19 cellular contexts compared by ENCODE assay signal in genomic region chr2:37457401-37457901, GRCh38.
DNase-seq lines count a peak whose midpoint lies in the region; ATAC-seq, FAIRE-seq and TF ChIP-seq lines count a peak whose summit lies in the region.
"Had no signal": no experiment of that assay in that cellular context is flagged by ENCODE, and none has a peak within 500 bp of the region (broad histone marks: within the 10 kb centered on the region; RNA-seq: fewer than 3 reads in every experiment).

No MANE protein-coding gene starts in this region.

- no TSS peak for BruUV-seq in GM12878 (replicated peaks; lab: Mats Ljungman, UMichigan)

- no peak for TF ChIP-seq POLR2A in A549 (IDR thresholded peaks at IDR 0.05; ENCODE audit: low read length)
- no peak for TF ChIP-seq POLR2A in GM12878 (IDR thresholded peaks at IDR 0.05; ENCODE audit: low read depth, low read length)

- no peak overlapping the region for H3K9ac ChIP-seq in GM12878 (ENCODE audit: control insufficient read depth, insufficient read depth, low read length)

- H3K27me3 ChIP-seq in GM12878 (replicated peaks in 1 of 2; ENCODE audit: control insufficient read depth in 2 of 2, insufficient read depth in 2 of 2, low read length in 1 of 2) (no peaks in the 10 kb centered on the region), SJCRH30 (no peaks in the 10 kb centered on the region)

- H3K27ac ChIP-seq in A549 = no peak overlapping the region
- no peak overlapping the region for H3K27ac ChIP-seq in GM12878 (ENCODE audit: control insufficient read depth, insufficient read depth)
- H3K27ac ChIP-seq in SJCRH30 = no peak overlapping the region
- H3K27ac ChIP-seq: prostate gland had no signal

- TF ChIP-seq EP300 in A549 (IDR thresholded peaks at IDR 0.05) (no peak), GM12878 (IDR thresholded peaks at IDR 0.05; ENCODE audit: borderline replicate concordance in 1 of 2, control insufficient read depth in 1 of 2, low read depth in 2 of 2, low read length in 2 of 2) (no peak)

- H3K4me1 ChIP-seq in A549 (no peaks in the 10 kb centered on the region), GM12878 (ENCODE audit: control insufficient read depth, insufficient read depth, low read length) (no peaks in the 10 kb centered on the region), SJCRH30 (peaks cover 20% of the 10 kb centered on the region)
- H3K4me1 ChIP-seq: prostate gland had no signal

- peak overlapping the region; percentile 81 for H3K27ac Mint-ChIP-seq in HFFc6
- no peak overlapping the region for H3K27ac Mint-ChIP-seq in activated CD4-positive, alpha-beta memory T cell treated with anti-CD3 and anti-CD28 coated beads for 36 hours
- H3K27ac Mint-ChIP-seq: GM23338 had no signal

- peak; percentile 63 for FAIRE-seq in A549 (lab: Jason Lieb, UNC)
- peak; percentile 47 for FAIRE-seq in GM12878 (lab: Jason Lieb, UNC)
- FAIRE-seq: HTR-8/SVneo had no signal

- no peak overlapping the region for H3K4me2 ChIP-seq in A549
- no peak overlapping the region for H3K4me2 ChIP-seq in GM12878 (ENCODE audit: control insufficient read depth, insufficient read depth)
- H3K4me2 ChIP-seq: GM23338 had no signal

- H3K4me1 Mint-ChIP-seq in HFFc6 (ENCODE audit: low read depth) = peaks cover 65% of the 10 kb centered on the region
- H3K4me1 Mint-ChIP-seq in activated CD4-positive, alpha-beta memory T cell treated with anti-CD3 and anti-CD28 coated beads for 36 hours (ENCODE audit: low read depth) = peaks cover 59% of the 10 kb centered on the region

- no peak overlapping the region for H2AFZ ChIP-seq in GM12878 (ENCODE audit: control insufficient read depth, low read depth, low read length)

- DNase-seq in A549 (ENCODE audit: low read depth in 1 of 2, low spot score in 1 of 2) = no peak
- DNase-seq in HFFc6 = peak; percentile 65
- DNase-seq in GM12878 (ENCODE audit: low read depth, low spot score) = no peak
- DNase-seq in kidney glomerular epithelial cell (lab: John Stamatoyannopoulos, UW) = peak; percentile 14
- DNase-seq in activated CD4-positive, CD25-positive, alpha-beta regulatory T cell (lab: John Stamatoyannopoulos, UW) = no peak
- DNase-seq in activated CD4-positive, alpha-beta memory T cell treated with anti-CD3 and anti-CD28 coated beads for 36 hours = no peak
- DNase-seq in activated effector memory CD4-positive, alpha-beta T cell treated with anti-CD3 and anti-CD28 coated beads, Interleukin-2, amount 50 U/mL, for 16 hours = no peak
- no peak for DNase-seq in SJCRH30
- DNase-seq: ACHN; activated CD4-positive, CD25-positive, alpha-beta regulatory T cell treated with anti-CD3 and anti-CD28 coated beads, Interleukin-2, amount 50 U/mL, for 72 hours; activated CD8-positive, alpha-beta memory T cell treated with anti-CD3 and anti-CD28 coated beads, Interleukin-2, amount 50 U/mL, for 4 hours; head of caudate nucleus; NCI-H526 treated with DMSO at 0.1 percent for 48 hours; substantia nigra had no signal

- ATAC-seq in A549 = no peak
- ATAC-seq in GM12878 = no peak
- ATAC-seq: GM23338, Panc1 had no signal

- in situ Hi-C loops in GM12878 (cut with MboI) = no loop called here

- H3K4me3 Mint-ChIP-seq in HFFc6 = peak overlapping the region; percentile 80
- no peak overlapping the region for H3K4me3 Mint-ChIP-seq in activated CD4-positive, alpha-beta memory T cell treated with anti-CD3 and anti-CD28 coated beads for 36 hours
- H3K4me3 Mint-ChIP-seq: activated naive CD8-positive, alpha-beta T cell; GM23338 had no signal

- RAD21 ChIA-PET in GM12878 (lab: Charles Lee; ENCODE audit: unreplicated experiment) = no interaction called here

- POLR2A ChIA-PET in A549 (lab: Yijun Ruan, JAX) = no interaction called here
- POLR2A ChIA-PET in GM12878 (lab: Charles Lee) = interaction anchor here (0.6 kb wide), 1 partner anchor 187 kb away, joined by 6 read pairs; no protein-coding TSS in a partner anchor
- POLR2A ChIA-PET in activated CD4-positive, alpha-beta memory T cell treated with anti-CD3 and anti-CD28 coated beads for 36 hours (lab: Charles Lee) = no interaction called here

- 67% methylated on average over 9 of the region's 9 CpGs for WGBS in A549 (ENCODE audit: missing lambda C conversion rate)
- WGBS in GM12878 (ENCODE audit: insufficient coverage, insufficient replicate concordance, low lambda C conversion rate, missing lambda C conversion rate) = 73% methylated on average over 9 of the region's 9 CpGs

- H3K9me3 ChIP-seq in A549 (no peaks in the 10 kb centered on the region), GM12878 (replicated peaks; ENCODE audit: control insufficient read depth, insufficient read depth, low read length) (no peaks in the 10 kb centered on the region), SJCRH30 (replicated peaks) (no peaks in the 10 kb centered on the region)
- H3K9me3 ChIP-seq: prostate gland had no signal

- TF ChIP-seq RAD21 in A549 (conservative IDR thresholded peaks at IDR 0.05 in 1 of 2, IDR thresholded peaks at IDR 0.05 in 1 of 2) = no peak
- no peak for TF ChIP-seq RAD21 in GM12878 (IDR thresholded peaks at IDR 0.05; ENCODE audit: insufficient read depth, low read depth, low read length)

- no peaks in the 10 kb centered on the region for H4K20me1 ChIP-seq in GM12878 (ENCODE audit: control insufficient read depth, insufficient read depth)

- H3K36me3 Mint-ChIP-seq in HFFc6 (ENCODE audit: low read depth) = no peaks in the 10 kb centered on the region
- H3K36me3 Mint-ChIP-seq in activated CD4-positive, alpha-beta memory T cell treated with anti-CD3 and anti-CD28 coated beads for 36 hours = no peaks in the 10 kb centered on the region

- H3K9me3 Mint-ChIP-seq in HFFc6 = no peaks in the 10 kb centered on the region
- no peaks in the 10 kb centered on the region for H3K9me3 Mint-ChIP-seq in activated CD4-positive, alpha-beta memory T cell treated with anti-CD3 and anti-CD28 coated beads for 36 hours
- H3K9me3 Mint-ChIP-seq: GM23338 had no signal

- intact Hi-C loops in GM12878 (cut with micrococcal nuclease; ENCODE audit: unreplicated experiment) = no loop called here
- intact Hi-C loops in activated CD4-positive, alpha-beta memory T cell treated with anti-CD3 and anti-CD28 coated beads for 36 hours (cut with micrococcal nuclease) = no loop called here

- SMC1A ChIA-PET in GM12878 (lab: Charles Lee; ENCODE audit: uncharacterized antibody, unreplicated experiment) = interaction anchor here (1.2 kb wide), 1 partner anchor 28 kb away, joined by 3 read pairs; no protein-coding TSS in a partner anchor

- H3K4me3 ChIP-seq in A549 (no peak overlapping the region), GM12878 (no peak overlapping the region), SJCRH30 (no peak overlapping the region)
- H3K4me3 ChIP-seq: GM23338, prostate gland had no signal

- CTCF ChIA-PET in A549 (lab: Yijun Ruan, JAX) (interaction anchor here (1.8 kb wide), 2 partner anchors 10 to 61 kb away, joined by 4 to 7 read pairs; no protein-coding TSS in a partner anchor), GM12878 (lab: Yijun Ruan, JAX) (no interaction called here)
- CTCF ChIA-PET in activated CD4-positive, alpha-beta memory T cell treated with anti-CD3 and anti-CD28 coated beads for 36 hours (lab: Charles Lee) = no interaction called here

- H3K36me3 ChIP-seq in GM12878 (ENCODE audit: control insufficient read depth in 2 of 2, insufficient read depth in 2 of 2, low read length in 1 of 2) (no peaks in the 10 kb centered on the region), SJCRH30 (no peaks in the 10 kb centered on the region)
- H3K36me3 ChIP-seq: prostate gland had no signal

- H3K27me3 Mint-ChIP-seq in HFFc6 (ENCODE audit: insufficient read depth) = no peaks in the 10 kb centered on the region
- no peaks in the 10 kb centered on the region for H3K27me3 Mint-ChIP-seq in activated CD4-positive, alpha-beta memory T cell treated with anti-CD3 and anti-CD28 coated beads for 36 hours
- H3K27me3 Mint-ChIP-seq: activated naive CD8-positive, alpha-beta T cell had no signal

- TF ChIP-seq CTCF in A549 (IDR thresholded peaks at IDR 0.05) (no peak), HFFc6 (IDR thresholded peaks at IDR 0.05) (no peak), GM12878 (IDR thresholded peaks at IDR 0.05 in 2 of 3, conservative IDR thresholded peaks at IDR 0.05 in 1 of 3; ENCODE audit: control insufficient read depth in 2 of 3, extremely low read depth in 1 of 3, insufficient read depth in 1 of 3, low read depth in 3 of 3, low read length in 3 of 3) (no peak)

- H3K79me2 ChIP-seq in GM12878 (ENCODE audit: control insufficient read depth, insufficient read depth, low read length) = no peaks in the 10 kb centered on the region

TF ChIP-seq in A549, 52 proteins besides CTCF, POLR2A, EP300 and RAD21 (continues in another document):
- TF ChIP-seq POLR2AphosphoS2 (conservative IDR thresholded peaks at IDR 0.05; ENCODE audit: low read length) (no peak), SREBF2 (IDR thresholded peaks at IDR 0.05) (no peak), RARB (CRISPR knock-in tag; IDR thresholded peaks at IDR 0.05) (no peak), HES2 (IDR thresholded peaks at IDR 0.05) (no peak), NPAS2 (CRISPR knock-in tag; IDR thresholded peaks at IDR 0.05; ENCODE audit: borderline replicate concordance) (no peak), MYC (IDR thresholded peaks at IDR 0.05; ENCODE audit: borderline replicate concordance, low read length) (no peak), KDM1A (IDR thresholded peaks at IDR 0.05; ENCODE audit: low read depth) (no peak), JUNB (IDR thresholded peaks at IDR 0.05) (no peak), FOSL2 (IDR thresholded peaks at IDR 0.05) (no peak), FOSL2 (CRISPR knock-in tag; IDR thresholded peaks at IDR 0.05) (no peak), RFX5 (IDR thresholded peaks at IDR 0.05) (no peak)

TF ChIP-seq in GM12878, 131 proteins besides CTCF, POLR2A, EP300 and RAD21 (continues in another document):
- TF ChIP-seq RCOR1 (conservative IDR thresholded peaks at IDR 0.05; ENCODE audit: low read depth, low read length) (no peak), DPF2 (IDR thresholded peaks at IDR 0.05) (no peak), BCLAF1 (IDR thresholded peaks at IDR 0.05) (no peak)

Comparison
In these comparisons a context has a peak if more than half of its experiments do, and no peak if none do; other contexts are left out.
1. DNase-seq: peak in HFFc6 (single experiment) and kidney glomerular epithelial cell (single experiment); none in A549 (0 of 2), GM12878 (single experiment), activated CD4-positive, CD25-positive, alpha-beta regulatory T cell (0 of 4), activated CD4-positive, alpha-beta memory T cell treated with anti-CD3 and anti-CD28 coated beads for 36 hours (single experiment), activated effector memory CD4-positive, alpha-beta T cell treated with anti-CD3 and anti-CD28 coated beads, Interleukin-2, amount 50 U/mL, for 16 hours (single experiment) and SJCRH30 (0 of 2).